In genomic region chr13:103133551-103133950, GRCh38 we compare ENCODE assay signal across 15 cellular contexts.
A peak's percentile ranks its signal among the peaks of the same experiment; 100 is the strongest.
DNase-seq lines count a peak whose midpoint lies in the region; ATAC-seq and TF ChIP-seq lines count a peak whose summit lies in the region.
"Had no signal": no experiment of that assay in that cellular context is flagged by ENCODE, and none has a peak within 500 bp of the region (broad histone marks: within the 10 kb centered on the region; RNA-seq: fewer than 3 reads in every experiment).

No MANE protein-coding gene starts in this region.

- ATAC-seq in body of pancreas: peak; percentile 49
- no peak for ATAC-seq in GM18868 (IDR thresholded peaks at IDR 0.05; ENCODE audit: unreplicated experiment)
- no peak for ATAC-seq in right cardiac atrium

- no peaks in the 10 kb centered on the region for H4K20me1 ChIP-seq in smooth muscle cell (ENCODE audit: low read depth)

- H3K4me1 ChIP-seq in body of pancreas: peaks cover 24% of the 10 kb centered on the region
- no peaks in the 10 kb centered on the region for H3K4me1 ChIP-seq in smooth muscle cell (ENCODE audit: low read depth)
- no peaks in the 10 kb centered on the region for H3K4me1 ChIP-seq in right cardiac atrium (ENCODE audit: control insufficient read depth, insufficient read depth, low read length)

- no peaks in the 10 kb centered on the region for H3K36me3 ChIP-seq in body of pancreas (replicated peaks in 1 of 2; ENCODE audit: insufficient read depth in 1 of 2, low read depth in 2 of 2)
- H3K36me3 ChIP-seq in smooth muscle cell (ENCODE audit: low read depth): no peaks in the 10 kb centered on the region

- H3K4me2 ChIP-seq in smooth muscle cell: no peak overlapping the region

- H3K9me3 ChIP-seq in body of pancreas (no peaks in the 10 kb centered on the region), smooth muscle cell (replicated peaks; ENCODE audit: low read depth) (no peaks in the 10 kb centered on the region), right cardiac atrium (ENCODE audit: control insufficient read depth, low read length) (no peaks in the 10 kb centered on the region)

- H3K27me3 ChIP-seq in body of pancreas (no peaks in the 10 kb centered on the region), smooth muscle cell (ENCODE audit: low read depth) (peaks cover 9% of the 10 kb centered on the region), right cardiac atrium (ENCODE audit: control insufficient read depth, insufficient read depth) (no peaks in the 10 kb centered on the region)

- no peak overlapping the region for H2AFZ ChIP-seq in smooth muscle cell (ENCODE audit: low read depth)

- peak overlapping the region in 2 of 4 donors; percentile 1 to 34 for H3K27ac ChIP-seq in body of pancreas
- H3K27ac ChIP-seq in smooth muscle cell (ENCODE audit: low read depth): no peak overlapping the region
- no peak overlapping the region for H3K27ac ChIP-seq in right cardiac atrium (ENCODE audit: low read length)

- intact Hi-C loops in body of pancreas (cut with DNase I) (no loop called here), right cardiac atrium (cut with DNase I) (no loop called here)

- H3K9ac ChIP-seq in smooth muscle cell (ENCODE audit: low read depth): no peak overlapping the region

- 17 to 30% methylated on average over 4 of the region's 4 CpGs for WGBS in body of pancreas, 2 donors
- WGBS in smooth muscle cell (ENCODE audit: low lambda C conversion rate): 87% methylated on average over 4 of the region's 4 CpGs
- WGBS in right cardiac atrium: 61% methylated on average over 4 of the region's 4 CpGs

- TF ChIP-seq CTCF in body of pancreas (IDR thresholded peaks at IDR 0.05) (peak in 1 of 7 experiments; percentile 7), smooth muscle cell (IDR thresholded peaks at IDR 0.05; ENCODE audit: borderline replicate concordance, insufficient read depth, poor library complexity, severe bottlenecking) (no peak)

- no peak for TF ChIP-seq POLR2A in body of pancreas (IDR thresholded peaks at IDR 0.05)

- DNase-seq in COR-L47 (lab: John Stamatoyannopoulos, UW) (peak; percentile 36), HT-29 (ENCODE audit: low spot score) (peak; percentile 53), body of pancreas (peak in 3 of 4 donors; percentile 7 to 20 (median 9)), mucosa of gallbladder (ENCODE audit: low spot score) (peak; percentile 85), smooth muscle cell (lab: John Stamatoyannopoulos, UW; ENCODE audit: unreplicated experiment) (no peak), kidney glomerular epithelial cell (lab: John Stamatoyannopoulos, UW) (no peak), right cardiac atrium (no peak)
- DNase-seq: GF-D8, Kasumi-1, NCI-H1092 treated with DMSO at 0.1 percent for 48 hours, NCI-H187, NCI-H2107, NCI-H226, NCI-H524 had no signal

- H3K4me3 ChIP-seq in body of pancreas (no peak overlapping the region), smooth muscle cell (no peak overlapping the region), right cardiac atrium (ENCODE audit: low read length) (no peak overlapping the region)

- H3K79me2 ChIP-seq in smooth muscle cell (ENCODE audit: low read depth): no peaks in the 10 kb centered on the region

- H3F3A ChIP-seq in smooth muscle cell (ENCODE audit: low read depth): no peaks in the 10 kb centered on the region

Comparison
In these comparisons a context has a peak if more than half of its experiments do, and no peak if none do; other contexts are left out.
1. DNase-seq: peak in COR-L47 (single experiment), HT-29 (single experiment), body of pancreas (3 of 4) and mucosa of gallbladder (single experiment); none in smooth muscle cell (single experiment), kidney glomerular epithelial cell (single experiment) and right cardiac atrium (0 of 3).